8 cellular contexts compared by ENCODE assay signal in genomic region chr10:119199231-119199992, GRCh38.
DNase-seq lines count a peak whose midpoint lies in the region; ATAC-seq and TF ChIP-seq lines count a peak whose summit lies in the region.
"Had no signal": no experiment of that assay in that cellular context is flagged by ENCODE, and none has a peak within 500 bp of the region (broad histone marks: within the 10 kb centered on the region; RNA-seq: fewer than 3 reads in every experiment).

No MANE protein-coding gene starts in this region.

- DNase-seq in ELF-1 (ENCODE audit: low read depth, low spot score): peak; percentile 71
- peak; percentile 84 for DNase-seq in HEK293T (ENCODE audit: extremely low spot score)
- peak; percentile 66 for DNase-seq in NCI-H510A treated with DMSO at 0.1 percent for 48 hours (lab: John Stamatoyannopoulos, UW)
- peak; percentile 18 for DNase-seq in activated T-cell treated with anti-CD3 and anti-CD28 coated beads for 4 hours
- DNase-seq in fibroblast of pulmonary artery (ENCODE audit: low read depth): peak; percentile 91
- peak; percentile 54 for DNase-seq in nephron progenitor cell

- H3K36me3 Mint-ChIP-seq in nephron progenitor cell (ENCODE audit: low read depth): no peaks in the 10 kb centered on the region
- H3K36me3 Mint-ChIP-seq: activated naive CD4-positive, alpha-beta T cell treated with anti-CD3 and anti-CD28 coated beads, Interleukin-2, amount 50 U/mL, for 24 hours had no signal

- CTCF ChIA-PET in HEK293T (lab: Yijun Ruan, JAX): interaction anchor here (0.5 to 2.6 kb wide), 38 partner anchors 9 to 719 kb away, joined by 3 to 27 read pairs (median 4); partner anchors contain the start of gene GRK5

- peak; percentile 93 for TF ChIP-seq CTCF in fibroblast of pulmonary artery (IDR thresholded peaks at IDR 0.05; ENCODE audit: low read length, missing control alignments)
- TF ChIP-seq CTCF in nephron progenitor cell (IDR thresholded peaks at IDR 0.05): peak; percentile 70

- H3K27ac Mint-ChIP-seq in nephron progenitor cell: no peak overlapping the region
- H3K27ac Mint-ChIP-seq: activated naive CD4-positive, alpha-beta T cell treated with anti-CD3 and anti-CD28 coated beads, Interleukin-2, amount 50 U/mL, for 24 hours had no signal

- peaks cover 14% of the 10 kb centered on the region for H3K4me1 Mint-ChIP-seq in nephron progenitor cell

- no peak for ATAC-seq in GM19328 (IDR thresholded peaks at IDR 0.05; ENCODE audit: unreplicated experiment)

- no peaks in the 10 kb centered on the region for H3K9me3 Mint-ChIP-seq in nephron progenitor cell
- H3K9me3 Mint-ChIP-seq: activated naive CD4-positive, alpha-beta T cell treated with anti-CD3 and anti-CD28 coated beads, Interleukin-2, amount 50 U/mL, for 24 hours had no signal

- POLR2A ChIA-PET in HEK293T (lab: Yijun Ruan, JAX): interaction anchor here (0.7 to 1.3 kb wide), 3 partner anchors 246 to 398 kb away, joined by 3 to 5 read pairs (median 3); partner anchors contain the start of genes RGS10 and TIAL1

- no peak overlapping the region for H3K4me3 ChIP-seq in fibroblast of pulmonary artery (replicated peaks; ENCODE audit: low read depth, low read length)

- H3K4me3 Mint-ChIP-seq in nephron progenitor cell: no peak overlapping the region
- H3K4me3 Mint-ChIP-seq: activated naive CD4-positive, alpha-beta T cell treated with anti-CD3 and anti-CD28 coated beads, Interleukin-2, amount 50 U/mL, for 24 hours had no signal

- H3K27me3 Mint-ChIP-seq in nephron progenitor cell (ENCODE audit: low read depth, poor library complexity): peaks cover 23% of the 10 kb centered on the region
- H3K27me3 Mint-ChIP-seq: activated naive CD4-positive, alpha-beta T cell treated with anti-CD3 and anti-CD28 coated beads, Interleukin-2, amount 50 U/mL, for 24 hours had no signal

TF ChIP-seq in HEK293T, 16 proteins besides CTCF, POLR2A, EP300 and RAD21:
- TF ChIP-seq BHLHE40 (IDR thresholded peaks at IDR 0.05; ENCODE audit: borderline replicate concordance) (no peak), ARNT (IDR thresholded peaks at IDR 0.05) (no peak)

Comparison
In these comparisons a context has a peak if more than half of its experiments do, and no peak if none do; other contexts are left out.
1. DNase-seq: peak in every context shown above with its lines; median percentile 91 in fibroblast of pulmonary artery; 84 in HEK293T; 71 in ELF-1; 66 in NCI-H510A treated with DMSO at 0.1 percent for 48 hours; 54 in nephron progenitor cell; 18 in activated T-cell treated with anti-CD3 and anti-CD28 coated beads for 4 hours.